Comparison of ENCODE assay signal across 13 cellular contexts in genomic region chr4:55437356-55437796, GRCh38. TPM values are rescaled to one million over a fixed set of nuclear protein-coding genes. Genes with fewer than 3 reads are reported as not detected.
DNase-seq lines count a peak whose midpoint lies in the region; ATAC-seq and TF ChIP-seq lines count a peak whose summit lies in the region.
"Had no signal": no experiment of that assay in that cellular context is flagged by ENCODE, and none has a peak within 500 bp of the region (broad histone marks: within the 10 kb centered on the region; RNA-seq: fewer than 3 reads in every experiment).

No MANE protein-coding gene starts in this region.

- no peak overlapping the region for H3K4me3 Mint-ChIP-seq in activated CD4-positive, alpha-beta T cell treated with anti-CD3 and anti-CD28 coated beads, Interleukin-2, amount 10 ng/mL, durations not matched to agents 7 days and 5 days
- H3K4me3 Mint-ChIP-seq: activated naive CD4-positive, alpha-beta T cell treated with anti-CD3 and anti-CD28 coated beads, Interleukin-2, amount 50 U/mL, for 24 hours; naive B cell had no signal

- peak; percentile 62 for ATAC-seq in foreskin keratinocyte
- ATAC-seq in Right ventricle myocardium inferior: no peak

- DNase-seq in activated CD4-positive, alpha-beta T cell treated with anti-CD3 and anti-CD28 coated beads, Interleukin-2, amount 10 ng/mL, durations not matched to agents 7 days and 5 days: no peak
- DNase-seq in activated CD4-positive, alpha-beta T cell treated with anti-CD3 and anti-CD28 coated beads, Interleukin-2, amount 50 U/mL, for 1 hour: no peak
- DNase-seq in brain microvascular endothelial cell (peak; percentile 76), foreskin keratinocyte (peak in 1 of 2 donors; percentile 22), transverse colon (peak; percentile 41), NCI-H2029 (lab: John Stamatoyannopoulos, UW) (no peak), pons (ENCODE audit: low spot score) (no peak), Right ventricle myocardium inferior (ENCODE audit: missing footprints) (no peak)
- DNase-seq: naive B cell, NCI-H1694 had no signal

- H3K9me3 Mint-ChIP-seq in activated CD4-positive, alpha-beta T cell treated with anti-CD3 and anti-CD28 coated beads, Interleukin-2, amount 10 ng/mL, durations not matched to agents 7 days and 5 days: no peaks in the 10 kb centered on the region
- H3K9me3 Mint-ChIP-seq: activated naive CD4-positive, alpha-beta T cell treated with anti-CD3 and anti-CD28 coated beads, Interleukin-2, amount 50 U/mL, for 24 hours; naive B cell had no signal

- peak overlapping the region; percentile 4 for H3K27ac Mint-ChIP-seq in activated CD4-positive, alpha-beta T cell treated with anti-CD3 and anti-CD28 coated beads, Interleukin-2, amount 10 ng/mL, durations not matched to agents 7 days and 5 days
- H3K27ac Mint-ChIP-seq: activated naive CD4-positive, alpha-beta T cell treated with anti-CD3 and anti-CD28 coated beads, Interleukin-2, amount 50 U/mL, for 24 hours had no signal

- H3K27me3 ChIP-seq in brain microvascular endothelial cell (replicated peaks) (no peaks in the 10 kb centered on the region), foreskin keratinocyte (no peaks in the 10 kb centered on the region), transverse colon (no peaks in the 10 kb centered on the region)

- H3K36me3 Mint-ChIP-seq in activated CD4-positive, alpha-beta T cell treated with anti-CD3 and anti-CD28 coated beads, Interleukin-2, amount 10 ng/mL, durations not matched to agents 7 days and 5 days (ENCODE audit: low read depth): peaks cover 40% of the 10 kb centered on the region

- intact Hi-C loops in transverse colon (cut with DNase I; ENCODE audit: low total_unique reads): no loop called here
- intact Hi-C loops in Right ventricle myocardium inferior (cut with DNase I): no loop called here

- no peak for TF ChIP-seq CTCF in brain microvascular endothelial cell (IDR thresholded peaks at IDR 0.05; ENCODE audit: low read depth, low read length, missing control alignments)
- TF ChIP-seq CTCF in foreskin keratinocyte (conservative IDR thresholded peaks at IDR 0.05): no peak
- TF ChIP-seq CTCF in transverse colon (IDR thresholded peaks at IDR 0.05): no peak

- CTCF ChIA-PET in activated CD4-positive, alpha-beta T cell treated with anti-CD3 and anti-CD28 coated beads, Interleukin-2, amount 10 ng/mL, durations not matched to agents 7 days and 5 days (lab: Charles Lee): interaction anchor here (1.3 to 1.6 kb wide), 2 partner anchors 12 to 91 kb away, joined by 4 read pairs; partner anchors contain the start of gene SRD5A3

- H3K4me1 ChIP-seq in foreskin keratinocyte (no peaks in the 10 kb centered on the region), transverse colon (peaks cover 0 to 15% (median 9%) of the 10 kb centered on the region in 4 donors)

- H3K9me3 ChIP-seq in transverse colon: no peaks in the 10 kb centered on the region
- H3K9me3 ChIP-seq: HAP-1 had no signal

- TF ChIP-seq EP300 in transverse colon (IDR thresholded peaks at IDR 0.05; ENCODE audit: low read depth): no peak

- in situ Hi-C loops in brain microvascular endothelial cell (cut with HindIII; ENCODE audit: low pct_ligation_motif_present, low sequenced_read_pairs): no loop called here
- in situ Hi-C loops in transverse colon (cut with MboI; ENCODE audit: low pct_ligation_motif_present in 1 of 4, low pct_unique_long_range_greater_than_20kb in 1 of 4, low sequenced_read_pairs in 3 of 4): no loop called here

- H3K27me3 Mint-ChIP-seq in activated CD4-positive, alpha-beta T cell treated with anti-CD3 and anti-CD28 coated beads, Interleukin-2, amount 10 ng/mL, durations not matched to agents 7 days and 5 days: no peaks in the 10 kb centered on the region
- H3K27me3 Mint-ChIP-seq: activated naive CD4-positive, alpha-beta T cell treated with anti-CD3 and anti-CD28 coated beads, Interleukin-2, amount 50 U/mL, for 24 hours; naive B cell had no signal

- POLR2A ChIA-PET in activated CD4-positive, alpha-beta T cell treated with anti-CD3 and anti-CD28 coated beads, Interleukin-2, amount 10 ng/mL, durations not matched to agents 7 days and 5 days (lab: Charles Lee): no interaction called here

- peaks cover 19% of the 10 kb centered on the region for H3K4me1 Mint-ChIP-seq in activated CD4-positive, alpha-beta T cell treated with anti-CD3 and anti-CD28 coated beads, Interleukin-2, amount 10 ng/mL, durations not matched to agents 7 days and 5 days

- H3K27ac ChIP-seq in brain microvascular endothelial cell: peak overlapping the region; percentile 5
- no peak overlapping the region for H3K27ac ChIP-seq in foreskin keratinocyte
- H3K27ac ChIP-seq in transverse colon: peak overlapping the region in 2 of 4 donors; percentile 68 to 72
- H3K27ac ChIP-seq: KMS-11 had no signal

- no peak for TF ChIP-seq POLR2A in transverse colon (IDR thresholded peaks at IDR 0.05)

- no peak overlapping the region for H3K4me3 ChIP-seq in brain microvascular endothelial cell (ENCODE audit: low read depth, low read length)
- no peak overlapping the region for H3K4me3 ChIP-seq in transverse colon
- H3K4me3 ChIP-seq: HAP-1 had no signal

- H3K36me3 ChIP-seq in brain microvascular endothelial cell (replicated peaks) (peaks cover 17% of the 10 kb centered on the region), transverse colon (peaks cover 0 to 9% (median 4%) of the 10 kb centered on the region in 4 donors)

- WGBS in transverse colon (ENCODE audit: low coverage in 1 of 2), 2 donors: 64 to 72% methylated on average over 5 of the region's 5 CpGs

RNA-seq across cellular contexts. Expression of gene TMEM165, which starts 41.6 kb away (rescaled TPM):
- 10 to 100 TPM; 61.8 to 61.9 TPM for total RNA-seq in activated CD4-positive, alpha-beta T cell treated with anti-CD3 and anti-CD28 coated beads, Interleukin-2, amount 10 ng/mL, durations not matched to agents 7 days and 5 days
- 65.4 and 67.9 TPM in 2 replicates for total RNA-seq in foreskin keratinocyte
- polyA plus RNA-seq in foreskin keratinocyte: 50.7 and 54.4 TPM in 2 replicates
- total RNA-seq in transverse colon: 100 to 1,000 TPM in 3 of 4 donors, 10 to 100 TPM in 1; 79.5 to 215 (median 136) TPM
- 38.3 TPM for total RNA-seq in Right ventricle myocardium inferior

Comparison
In these comparisons a context has a peak if more than half of its experiments do, and no peak if none do; other contexts are left out.
1. DNase-seq: peak in brain microvascular endothelial cell (single experiment) and transverse colon (single experiment); none in activated CD4-positive, alpha-beta T cell treated with anti-CD3 and anti-CD28 coated beads, Interleukin-2, amount 10 ng/mL, durations not matched to agents 7 days and 5 days (single experiment), activated CD4-positive, alpha-beta T cell treated with anti-CD3 and anti-CD28 coated beads, Interleukin-2, amount 50 U/mL, for 1 hour (single experiment), NCI-H2029 (single experiment), pons (single experiment) and Right ventricle myocardium inferior (single experiment).